40 cellular contexts compared by ENCODE assay signal in genomic region chr6:154566866-154567265, GRCh38. TPM values are rescaled to one million over a fixed set of nuclear protein-coding genes. Genes with fewer than 3 reads are reported as not detected.
"Had no signal": no experiment of that assay in that cellular context is flagged by ENCODE, and none has a peak within 500 bp of the region (broad histone marks: within the 10 kb centered on the region; RNA-seq: fewer than 3 reads in every experiment).

No MANE protein-coding gene starts in this region.

- H3K27me3 ChIP-seq: adrenal gland, body of pancreas, breast epithelium, cardiac muscle cell, esophagus muscularis mucosa, foreskin keratinocyte, gastrocnemius medialis had no signal

- H3K4me1 Mint-ChIP-seq: activated B cell treated with CpG ODN at 0.5 μM for 24 hours; activated CD8-positive, alpha-beta memory T cell treated with anti-CD3 and anti-CD28 coated beads, Interleukin-2, amount 10 ng/mL, durations not matched to agents 7 days and 5 days; activated naive CD4-positive, alpha-beta T cell treated with anti-CD3 and anti-CD28 coated beads, Interleukin-2, amount 50 U/mL, for 24 hours; activated naive CD8-positive, alpha-beta T cell treated with anti-CD3 and anti-CD28 coated beads for 36 hours; activated naive CD8-positive, alpha-beta T cell treated with anti-CD3 and anti-CD28 coated beads, Interleukin-2, amount 50 U/mL, for 24 hours; endodermal cell; T-cell had no signal

- DNase-seq: activated B cell treated with CpG ODN at 0.5 μM for 24 hours; activated CD4-positive, alpha-beta T cell treated with anti-CD3 and anti-CD28 coated beads for 48 hours; activated CD4-positive, alpha-beta T cell treated with anti-CD3 and anti-CD28 coated beads, Interleukin-2, amount 50 U/mL, for 1 hour; activated CD4-positive, alpha-beta T cell treated with anti-CD3 and anti-CD28 coated beads, Interleukin-2, amount 50 U/mL, for 48 hours; activated CD8-positive, alpha-beta memory T cell treated with anti-CD3 and anti-CD28 coated beads, Interleukin-2, amount 10 ng/mL, durations not matched to agents 7 days and 5 days; activated CD8-positive, alpha-beta memory T cell treated with anti-CD3 and anti-CD28 coated beads, Interleukin-2, amount 50 U/mL, for 4 hours; activated CD8-positive, alpha-beta T cell treated with anti-CD3 and anti-CD28 coated beads, Interleukin-2, amount 10 ng/mL, durations not matched to agents 7 days and 5 days; activated effector memory CD4-positive, alpha-beta T cell treated with anti-CD3 and anti-CD28 coated beads, Interleukin-2, amount 50 U/mL, for 16 hours; activated naive CD4-positive, alpha-beta T cell treated with anti-CD3 and anti-CD28 coated beads for 36 hours; activated naive CD8-positive, alpha-beta T cell treated with anti-CD3 and anti-CD28 coated beads for 36 hours; activated naive CD8-positive, alpha-beta T cell treated with anti-CD3 and anti-CD28 coated beads, Interleukin-2, amount 50 U/mL, for 24 hours; activated T-cell treated with anti-CD3 and anti-CD28 coated beads, Interleukin-2, amount 50 U/mL, for 1 hour; activated T-cell treated with anti-CD3 and anti-CD28 coated beads, Interleukin-2, amount 50 U/mL, for 48 hours; adrenal gland; amygdala; aorta; body of pancreas; central memory CD4-positive, alpha-beta T cell; cerebellar nuclear complex; dorsolateral prefrontal cortex; effector memory CD4-positive, alpha-beta T cell; endodermal cell; foreskin keratinocyte; gastrocnemius medialis; glutamatergic neuron; SW 1271; T-cell; T1000; WERI-Rb-1 had no signal

- H3K9me3 Mint-ChIP-seq: activated B cell treated with CpG ODN at 0.5 μM for 24 hours; activated naive CD4-positive, alpha-beta T cell treated with anti-CD3 and anti-CD28 coated beads for 36 hours; activated naive CD4-positive, alpha-beta T cell treated with anti-CD3 and anti-CD28 coated beads, Interleukin-2, amount 50 U/mL, for 24 hours; activated naive CD8-positive, alpha-beta T cell treated with anti-CD3 and anti-CD28 coated beads for 36 hours; activated naive CD8-positive, alpha-beta T cell treated with anti-CD3 and anti-CD28 coated beads, Interleukin-2, amount 50 U/mL, for 24 hours; activated T-helper 1 cell treated with anti-CD3 and anti-CD28 coated beads, Interleukin-12 subunit alpha, Interleukin-12 subunit beta, Interleukin-2, Interleukin-4 antibody, amounts not matched to agents 30 ng/mL and 10 ng/mL and 1 ng/mL, durations not matched to agents 14 hours and 24 hours and 36 hours; activated T-helper 2 cell treated with anti-CD3 and anti-CD28 coated beads, Interferon-gamma antibody, Interleukin-2, Interleukin-4, amounts not matched to agents 10 μg/mL and 5 μg/mL and 100 μg/mL, durations not matched to agents 14 hours and 24 hours and 36 hours; dendritic cell treated with granulocyte-macrophage colony-stimulating factor and Interleukin-4, amounts not matched to agents 40 ng/mL and 50 ng/mL, for 4 days; endodermal cell; T-cell; T-helper 1 cell treated with Interleukin-12 subunit alpha and Interleukin-12 subunit beta and Interleukin-4 antibody, amounts not matched to agents 30 μg/mL and 1 μg/mL, for 36 hours had no signal

- ATAC-seq: activated CD4-positive, CD25-positive, alpha-beta regulatory T cell treated with anti-CD3 and anti-CD28 coated beads, Interleukin-2, amount 50 U/mL, for 24 hours; activated CD8-positive, alpha-beta memory T cell treated with anti-CD3 and anti-CD28 coated beads, Interleukin-2, amount 10 ng/mL, durations not matched to agents 7 days and 5 days; activated CD8-positive, alpha-beta T cell treated with anti-CD3 and anti-CD28 coated beads, Interleukin-2, amount 10 ng/mL, durations not matched to agents 7 days and 5 days; activated naive CD8-positive, alpha-beta T cell treated with anti-CD3 and anti-CD28 coated beads, Interleukin-2, amount 50 U/mL, for 24 hours; body of pancreas; foreskin keratinocyte; gastrocnemius medialis; T-cell had no signal

- H3K27me3 Mint-ChIP-seq: dendritic cell treated with granulocyte-macrophage colony-stimulating factor and Interleukin-4, amounts not matched to agents 40 ng/mL and 50 ng/mL, for 4 days had no signal

- H3K4me3 ChIP-seq: adrenal gland, body of pancreas, breast epithelium, cardiac muscle cell, coronary artery, dorsolateral prefrontal cortex, esophagus muscularis mucosa, gastrocnemius medialis had no signal

- H3K9me3 ChIP-seq: adrenal gland, body of pancreas, breast epithelium, esophagus muscularis mucosa, gastrocnemius medialis had no signal

- H3K27ac ChIP-seq: adrenal gland, body of pancreas, breast epithelium, cardiac muscle cell, coronary artery, dorsolateral prefrontal cortex, esophagus muscularis mucosa, foreskin keratinocyte, gastrocnemius medialis, WERI-Rb-1 had no signal

- H3K36me3 ChIP-seq: adrenal gland, breast epithelium, cardiac muscle cell, esophagus muscularis mucosa, gastrocnemius medialis, WERI-Rb-1 had no signal

- H3K27ac Mint-ChIP-seq: activated B cell treated with CpG ODN at 0.5 μM for 24 hours; activated CD8-positive, alpha-beta memory T cell treated with anti-CD3 and anti-CD28 coated beads, Interleukin-2, amount 10 ng/mL, durations not matched to agents 7 days and 5 days; activated CD8-positive, alpha-beta T cell treated with anti-CD3 and anti-CD28 coated beads, Interleukin-2, amount 10 ng/mL, durations not matched to agents 7 days and 5 days; activated naive CD4-positive, alpha-beta T cell treated with anti-CD3 and anti-CD28 coated beads for 36 hours; activated naive CD4-positive, alpha-beta T cell treated with anti-CD3 and anti-CD28 coated beads, Interleukin-2, amount 50 U/mL, for 24 hours; activated naive CD8-positive, alpha-beta T cell treated with anti-CD3 and anti-CD28 coated beads for 36 hours; activated naive CD8-positive, alpha-beta T cell treated with anti-CD3 and anti-CD28 coated beads, Interleukin-2, amount 50 U/mL, for 24 hours; activated T-helper 1 cell treated with anti-CD3 and anti-CD28 coated beads, Interleukin-12 subunit alpha, Interleukin-12 subunit beta, Interleukin-2, Interleukin-4 antibody, amounts not matched to agents 30 ng/mL and 10 ng/mL and 1 ng/mL, durations not matched to agents 14 hours and 24 hours and 36 hours; activated T-helper 2 cell treated with anti-CD3 and anti-CD28 coated beads, Interferon-gamma antibody, Interleukin-2, Interleukin-4, amounts not matched to agents 10 μg/mL and 5 μg/mL and 100 μg/mL, durations not matched to agents 14 hours and 24 hours and 36 hours; dendritic cell treated with granulocyte-macrophage colony-stimulating factor and Interleukin-4, amounts not matched to agents 40 ng/mL and 50 ng/mL, for 4 days; endodermal cell; T-cell; T-helper 1 cell treated with Interleukin-12 subunit alpha and Interleukin-12 subunit beta and Interleukin-4 antibody, amounts not matched to agents 30 μg/mL and 1 μg/mL, for 36 hours had no signal

- H3K36me3 Mint-ChIP-seq: activated CD8-positive, alpha-beta memory T cell treated with anti-CD3 and anti-CD28 coated beads, Interleukin-2, amount 10 ng/mL, durations not matched to agents 7 days and 5 days; activated naive CD4-positive, alpha-beta T cell treated with anti-CD3 and anti-CD28 coated beads, Interleukin-2, amount 50 U/mL, for 24 hours; activated naive CD8-positive, alpha-beta T cell treated with anti-CD3 and anti-CD28 coated beads for 36 hours; T-cell had no signal

- H3K4me1 ChIP-seq: adrenal gland, breast epithelium, esophagus muscularis mucosa, foreskin keratinocyte, gastrocnemius medialis had no signal

- H3K4me3 Mint-ChIP-seq: activated B cell treated with CpG ODN at 0.5 μM for 24 hours; activated CD8-positive, alpha-beta memory T cell treated with anti-CD3 and anti-CD28 coated beads, Interleukin-2, amount 10 ng/mL, durations not matched to agents 7 days and 5 days; activated CD8-positive, alpha-beta T cell treated with anti-CD3 and anti-CD28 coated beads, Interleukin-2, amount 10 ng/mL, durations not matched to agents 7 days and 5 days; activated naive CD4-positive, alpha-beta T cell treated with anti-CD3 and anti-CD28 coated beads for 36 hours; activated naive CD4-positive, alpha-beta T cell treated with anti-CD3 and anti-CD28 coated beads, Interleukin-2, amount 50 U/mL, for 24 hours; activated naive CD8-positive, alpha-beta T cell treated with anti-CD3 and anti-CD28 coated beads for 36 hours; activated naive CD8-positive, alpha-beta T cell treated with anti-CD3 and anti-CD28 coated beads, Interleukin-2, amount 50 U/mL, for 24 hours; activated T-helper 1 cell treated with anti-CD3 and anti-CD28 coated beads, Interleukin-12 subunit alpha, Interleukin-12 subunit beta, Interleukin-2, Interleukin-4 antibody, amounts not matched to agents 30 ng/mL and 10 ng/mL and 1 ng/mL, durations not matched to agents 14 hours and 24 hours and 36 hours; dendritic cell treated with granulocyte-macrophage colony-stimulating factor and Interleukin-4, amounts not matched to agents 40 ng/mL and 50 ng/mL, for 4 days; endodermal cell; T-cell; T-helper 1 cell treated with Interleukin-12 subunit alpha and Interleukin-12 subunit beta and Interleukin-4 antibody, amounts not matched to agents 30 μg/mL and 1 μg/mL, for 36 hours had no signal

RNA-seq across cellular contexts. Expression of gene CNKSR3, which starts 56.4 kb away (rescaled TPM):
- total RNA-seq: activated CD8-positive, alpha-beta memory T cell treated with anti-CD3 and anti-CD28 coated beads, Interleukin-2, amount 10 ng/mL, durations not matched to agents 7 days and 5 days; activated CD8-positive, alpha-beta T cell treated with anti-CD3 and anti-CD28 coated beads, Interleukin-2, amount 10 ng/mL, durations not matched to agents 7 days and 5 days; activated T-helper 1 cell treated with anti-CD3 and anti-CD28 coated beads, Interleukin-12 subunit alpha, Interleukin-12 subunit beta, Interleukin-2, Interleukin-4 antibody, amounts not matched to agents 30 ng/mL and 10 ng/mL and 1 ng/mL, durations not matched to agents 14 hours and 24 hours and 36 hours; T-helper 2 cell treated with Interferon-gamma antibody and Interleukin-4, amounts not matched to agents 100 ng/mL and 5 ng/mL, for 36 hours had no signal
